1 cellular context compared by ENCODE assay signal in genomic region chr10:79176949-79177602, GRCh38.
A peak's percentile ranks its signal among the peaks of the same experiment; 100 is the strongest.
TF ChIP-seq lines count a peak whose summit lies in the region.

No MANE protein-coding gene starts in this region.

TF ChIP-seq in HepG2, 621 proteins besides CTCF, POLR2A, EP300 and RAD21 (continued from another document):
- no peak; the same call in 1 of the 2 replicates for TF ChIP-seq ZNF580 (CRISPR knock-in tag; IDR thresholded peaks at IDR 0.05; ENCODE audit: borderline replicate concordance, low read depth)
- no peak for TF ChIP-seq SRY (CRISPR knock-in tag; IDR thresholded peaks at IDR 0.05)
- TF ChIP-seq ATM (IDR thresholded peaks at IDR 0.05; ENCODE audit: borderline replicate concordance) = no peak
- 0 out of 2 replicates have a peak, but pooled peaks have one; percentile 9 for TF ChIP-seq ZNF230 (CRISPR knock-in tag; IDR thresholded peaks at IDR 0.05)
- peak; percentile 65 for TF ChIP-seq ZMYM4 (CRISPR knock-in tag; IDR thresholded peaks at IDR 0.05)
- TF ChIP-seq GLI4 (CRISPR knock-in tag; IDR thresholded peaks at IDR 0.05; ENCODE audit: borderline replicate concordance) = no peak
- no peak for TF ChIP-seq HOXA9 (CRISPR knock-in tag; IDR thresholded peaks at IDR 0.05; ENCODE audit: borderline replicate concordance)
- TF ChIP-seq CCDC6 (CRISPR knock-in tag; IDR thresholded peaks at IDR 0.05) = no peak
- no peak for TF ChIP-seq KDM1A (CRISPR knock-in tag; IDR thresholded peaks at IDR 0.05)
- no peak for TF ChIP-seq NR2F1 (CRISPR knock-in tag; IDR thresholded peaks at IDR 0.05)
- TF ChIP-seq ZNF234 (CRISPR knock-in tag; conservative IDR thresholded peaks at IDR 0.05) = no peak
- TF ChIP-seq GATAD2A (CRISPR knock-in tag; IDR thresholded peaks at IDR 0.05) = peak; percentile 75
- no peak for TF ChIP-seq KDM4B (CRISPR knock-in tag; IDR thresholded peaks at IDR 0.05)
- no peak for TF ChIP-seq EEA1 (CRISPR knock-in tag; IDR thresholded peaks at IDR 0.05; ENCODE audit: borderline replicate concordance)
- TF ChIP-seq ZNF224 (CRISPR knock-in tag; IDR thresholded peaks at IDR 0.05) = peak; percentile 51; the same call in 1 of the 2 replicates
- TF ChIP-seq CSRNP2 (CRISPR knock-in tag; conservative IDR thresholded peaks at IDR 0.05; ENCODE audit: low read depth) = no peak
- TF ChIP-seq, protein P1, sequence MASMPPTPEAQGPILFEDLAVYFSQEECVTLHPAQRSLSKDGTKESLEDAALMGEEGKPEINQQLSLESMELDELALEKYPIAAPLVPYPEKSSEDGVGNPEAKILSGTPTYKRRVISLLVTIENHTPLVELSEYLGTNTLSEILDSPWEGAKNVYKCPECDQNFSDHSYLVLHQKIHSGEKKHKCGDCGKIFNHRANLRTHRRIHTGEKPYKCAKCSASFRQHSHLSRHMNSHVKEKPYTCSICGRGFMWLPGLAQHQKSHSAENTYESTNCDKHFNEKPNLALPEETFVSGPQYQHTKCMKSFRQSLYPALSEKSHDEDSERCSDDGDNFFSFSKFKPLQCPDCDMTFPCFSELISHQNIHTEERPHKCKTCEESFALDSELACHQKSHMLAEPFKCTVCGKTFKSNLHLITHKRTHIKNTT (CRISPR knock-in tag; IDR thresholded peaks at IDR 0.05) = no peak
- no peak for TF ChIP-seq IKZF1 (IDR thresholded peaks at IDR 0.05)
- no peak for TF ChIP-seq ZNF83 (CRISPR knock-in tag; IDR thresholded peaks at IDR 0.05; ENCODE audit: borderline replicate concordance)
- TF ChIP-seq DMAP1 (CRISPR knock-in tag; IDR thresholded peaks at IDR 0.05) = no peak
- no peak for TF ChIP-seq ATF6 (CRISPR knock-in tag; conservative IDR thresholded peaks at IDR 0.05)
- no peak for TF ChIP-seq ZNF879 (CRISPR knock-in tag; IDR thresholded peaks at IDR 0.05)
- TF ChIP-seq ERF (CRISPR knock-in tag; IDR thresholded peaks at IDR 0.05) = peak; percentile 74; the same call in 1 of the 2 replicates
- TF ChIP-seq ZBTB46 (CRISPR knock-in tag; IDR thresholded peaks at IDR 0.05; ENCODE audit: borderline replicate concordance) = no peak
- no peak for TF ChIP-seq ZNF260 (CRISPR knock-in tag; IDR thresholded peaks at IDR 0.05; ENCODE audit: borderline replicate concordance, low read depth)
- peak; percentile 78; the same call in 1 of the 2 replicates for TF ChIP-seq ZZZ3 (CRISPR knock-in tag; IDR thresholded peaks at IDR 0.05; ENCODE audit: borderline replicate concordance)
- no peak for TF ChIP-seq SIX4 (CRISPR knock-in tag; IDR thresholded peaks at IDR 0.05)
- no peak for TF ChIP-seq MYNN (CRISPR knock-in tag; IDR thresholded peaks at IDR 0.05; ENCODE audit: low read depth)
- no peak for TF ChIP-seq ZNF570 (CRISPR knock-in tag; IDR thresholded peaks at IDR 0.05; ENCODE audit: borderline replicate concordance)
- no peak for TF ChIP-seq NFATC3 (CRISPR knock-in tag; IDR thresholded peaks at IDR 0.05)
- TF ChIP-seq BCL6 (CRISPR knock-in tag; IDR thresholded peaks at IDR 0.05) = peak; percentile 56
- peak; percentile 68 for TF ChIP-seq PPARG (CRISPR knock-in tag; conservative IDR thresholded peaks at IDR 0.05)
- TF ChIP-seq ZBTB49 (CRISPR knock-in tag; IDR thresholded peaks at IDR 0.05; ENCODE audit: borderline replicate concordance) = no peak
- TF ChIP-seq REXO4 (CRISPR knock-in tag; IDR thresholded peaks at IDR 0.05; ENCODE audit: borderline replicate concordance) = no peak
- TF ChIP-seq ZMYM3 (CRISPR knock-in tag; IDR thresholded peaks at IDR 0.05) = 0 out of 2 replicates have a peak, but pooled peaks have one; percentile 30
- TF ChIP-seq WIZ (CRISPR knock-in tag; IDR thresholded peaks at IDR 0.05) = no peak
- TF ChIP-seq FOSL1 (CRISPR knock-in tag; IDR thresholded peaks at IDR 0.05; ENCODE audit: borderline replicate concordance) = no peak
- no peak for TF ChIP-seq RFX1 (IDR thresholded peaks at IDR 0.05)
- no peak for TF ChIP-seq GMEB2 (CRISPR knock-in tag; IDR thresholded peaks at IDR 0.05; ENCODE audit: low read depth)
- TF ChIP-seq PHF5A (CRISPR knock-in tag; IDR thresholded peaks at IDR 0.05; ENCODE audit: low read depth, unreplicated experiment) = no peak
- peak; percentile 73; the same call in 1 of the 2 replicates for TF ChIP-seq ZNF891 (CRISPR knock-in tag; IDR thresholded peaks at IDR 0.05)
- no peak for TF ChIP-seq ZNF180 (CRISPR knock-in tag; IDR thresholded peaks at IDR 0.05; ENCODE audit: borderline replicate concordance, low read depth)
- TF ChIP-seq, protein P2, sequence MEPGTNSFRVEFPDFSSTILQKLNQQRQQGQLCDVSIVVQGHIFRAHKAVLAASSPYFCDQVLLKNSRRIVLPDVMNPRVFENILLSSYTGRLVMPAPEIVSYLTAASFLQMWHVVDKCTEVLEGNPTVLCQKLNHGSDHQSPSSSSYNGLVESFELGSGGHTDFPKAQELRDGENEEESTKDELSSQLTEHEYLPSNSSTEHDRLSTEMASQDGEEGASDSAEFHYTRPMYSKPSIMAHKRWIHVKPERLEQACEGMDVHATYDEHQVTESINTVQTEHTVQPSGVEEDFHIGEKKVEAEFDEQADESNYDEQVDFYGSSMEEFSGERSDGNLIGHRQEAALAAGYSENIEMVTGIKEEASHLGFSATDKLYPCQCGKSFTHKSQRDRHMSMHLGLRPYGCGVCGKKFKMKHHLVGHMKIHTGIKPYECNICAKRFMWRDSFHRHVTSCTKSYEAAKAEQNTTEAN (CRISPR knock-in tag; conservative IDR thresholded peaks at IDR 0.05) = peak; percentile 88
- TF ChIP-seq, protein P3, sequence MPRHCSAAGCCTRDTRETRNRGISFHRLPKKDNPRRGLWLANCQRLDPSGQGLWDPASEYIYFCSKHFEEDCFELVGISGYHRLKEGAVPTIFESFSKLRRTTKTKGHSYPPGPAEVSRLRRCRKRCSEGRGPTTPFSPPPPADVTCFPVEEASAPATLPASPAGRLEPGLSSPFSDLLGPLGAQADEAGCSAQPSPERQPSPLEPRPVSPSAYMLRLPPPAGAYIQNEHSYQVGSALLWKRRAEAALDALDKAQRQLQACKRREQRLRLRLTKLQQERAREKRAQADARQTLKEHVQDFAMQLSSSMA (CRISPR knock-in tag; IDR thresholded peaks at IDR 0.05) = no peak
